17 cellular contexts compared by ENCODE assay signal in the genomic region with DNA sequence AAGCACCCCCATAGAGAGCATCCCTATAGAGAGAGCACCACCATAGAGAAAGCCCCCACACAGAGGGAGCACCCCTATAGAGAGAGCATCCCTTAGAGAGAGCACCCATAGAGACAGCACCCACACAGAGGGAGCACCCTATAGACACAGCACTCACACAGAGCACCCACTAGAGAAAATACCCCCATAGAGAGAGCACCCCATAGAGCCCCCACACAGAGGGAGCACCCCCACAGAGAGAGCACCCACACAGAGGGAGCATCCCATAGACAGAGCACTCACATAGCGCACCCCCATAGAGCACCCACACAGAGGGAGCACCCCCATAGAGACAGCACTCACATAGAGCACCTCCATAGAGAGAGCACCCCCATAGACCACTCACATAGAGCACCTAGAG. TPM values are rescaled to one million over a fixed set of nuclear protein-coding genes. Genes with fewer than 3 reads are reported as not detected.
DNase-seq lines count a peak whose midpoint lies in the region; ATAC-seq, FAIRE-seq and TF ChIP-seq lines count a peak whose summit lies in the region.
"Had no signal": no experiment of that assay in that cellular context is flagged by ENCODE, and none has a peak within 500 bp of the region (broad histone marks: within the 10 kb centered on the region; RNA-seq: fewer than 3 reads in every experiment).

No MANE protein-coding gene starts in this region.

- 63% methylated on average over 1 of the region's 1 CpG for WGBS in GM12878 (ENCODE audit: insufficient coverage, insufficient replicate concordance, low lambda C conversion rate, missing lambda C conversion rate)

- H3K4me2 ChIP-seq in GM12878 (ENCODE audit: control insufficient read depth, insufficient read depth) = no peak overlapping the region
- no peak overlapping the region for H3K4me2 ChIP-seq in osteoblast (ENCODE audit: insufficient read depth, low read length)
- H3K4me2 ChIP-seq: GM23338 had no signal

- FAIRE-seq in GM12878 (lab: Jason Lieb, UNC) = no peak
- FAIRE-seq: G401.6, GM19239 had no signal

- no peak overlapping the region for H3K27ac Mint-ChIP-seq in MCF 10A (ENCODE audit: low read depth, unreplicated experiment)
- H3K27ac Mint-ChIP-seq: CD8-positive, alpha-beta T cell; GM23338; H9; HFFc6 had no signal

- no peak for ATAC-seq in GM12878
- ATAC-seq: CD8-positive, alpha-beta T cell; GM23338; HCT116 had no signal

- H4K20me1 ChIP-seq in GM12878 (ENCODE audit: control insufficient read depth, insufficient read depth) (no peaks in the 10 kb centered on the region), osteoblast (ENCODE audit: insufficient read depth, low read length) (no peaks in the 10 kb centered on the region)

- POLR2A ChIA-PET in GM12878 (lab: Charles Lee) (no interaction called here), MCF 10A (lab: Yijun Ruan, JAX) (no interaction called here)

- H3K4me3 ChIP-seq in NB4 (ENCODE audit: low read depth, low read length) (no peak overlapping the region), GM12878 (no peak overlapping the region), osteoblast (ENCODE audit: insufficient read depth, low read length) (no peak overlapping the region), vagina (no peak overlapping the region)
- H3K4me3 ChIP-seq: GM23338 had no signal

- no peak for TF ChIP-seq EP300 in GM12878 (IDR thresholded peaks at IDR 0.05; ENCODE audit: borderline replicate concordance in 1 of 2, control insufficient read depth in 1 of 2, low read depth in 2 of 2, low read length in 2 of 2)

- peaks cover 4% of the 10 kb centered on the region for H3K4me1 Mint-ChIP-seq in MCF 10A (ENCODE audit: insufficient read depth, unreplicated experiment)
- H3K4me1 Mint-ChIP-seq: GM23338 had no signal

- intact Hi-C loops in GM12878 (cut with micrococcal nuclease; ENCODE audit: unreplicated experiment) = loop anchor here (10.0 kb wide), 1 partner anchor 341 kb away; the partner anchor contains the start of gene PAXIP1
- intact Hi-C loops in MCF 10A (cut with micrococcal nuclease) = loop anchor here (10.0 kb wide), 1 partner anchor 341 kb away; the partner anchor contains the start of gene PAXIP1
- intact Hi-C loops in vagina (cut with DNase I) = no loop called here

- no peaks in the 10 kb centered on the region for H3K36me3 Mint-ChIP-seq in MCF 10A (ENCODE audit: insufficient read depth, unreplicated experiment)
- H3K36me3 Mint-ChIP-seq: CD8-positive, alpha-beta T cell had no signal

- CTCF ChIA-PET in GM12878 (lab: Yijun Ruan, JAX) = no interaction called here
- CTCF ChIA-PET in MCF 10A (lab: Yijun Ruan, JAX) = no interaction called here

- no peaks in the 10 kb centered on the region for H3K9me3 Mint-ChIP-seq in MCF 10A (ENCODE audit: unreplicated experiment)
- H3K9me3 Mint-ChIP-seq: CD8-positive, alpha-beta T cell; HFFc6 had no signal

- TF ChIP-seq RAD21 in GM12878 (IDR thresholded peaks at IDR 0.05; ENCODE audit: insufficient read depth, low read depth, low read length) = no peak

- SMC1A ChIA-PET in GM12878 (lab: Charles Lee; ENCODE audit: uncharacterized antibody, unreplicated experiment) = no interaction called here

- BruUV-seq in GM12878 (replicated peaks; lab: Mats Ljungman, UMichigan) = no TSS peak
- BruUV-seq in MCF 10A (replicated peaks; lab: Mats Ljungman, UMichigan) = no TSS peak

- H3K36me3 ChIP-seq in GM12878 (ENCODE audit: control insufficient read depth in 2 of 2, insufficient read depth in 2 of 2, low read length in 1 of 2) = no peaks in the 10 kb centered on the region
- no peaks in the 10 kb centered on the region for H3K36me3 ChIP-seq in osteoblast (ENCODE audit: insufficient read depth, low read length)
- H3K36me3 ChIP-seq in vagina = no peaks in the 10 kb centered on the region

- H3K27me3 Mint-ChIP-seq in MCF 10A (ENCODE audit: insufficient read depth, unreplicated experiment) = no peaks in the 10 kb centered on the region

- no peaks in the 10 kb centered on the region for H3K79me2 ChIP-seq in GM12878 (ENCODE audit: control insufficient read depth, insufficient read depth, low read length)
- H3K79me2 ChIP-seq in osteoblast (ENCODE audit: insufficient read depth, low read length) = no peaks in the 10 kb centered on the region

- RAD21 ChIA-PET in GM12878 (lab: Charles Lee; ENCODE audit: unreplicated experiment) = no interaction called here

- in situ Hi-C loops in GM12878 (cut with MboI) = no loop called here

- TF ChIP-seq CTCF in NB4 (IDR thresholded peaks at IDR 0.05; ENCODE audit: low read depth, low read length) (no peak), GM12878 (IDR thresholded peaks at IDR 0.05 in 2 of 3, conservative IDR thresholded peaks at IDR 0.05 in 1 of 3; ENCODE audit: control insufficient read depth in 2 of 3, extremely low read depth in 1 of 3, insufficient read depth in 1 of 3, low read depth in 3 of 3, low read length in 3 of 3) (no peak), osteoblast (IDR thresholded peaks at IDR 0.05; ENCODE audit: extremely low read depth, low read depth, low read length) (no peak), MCF 10A (IDR thresholded peaks at IDR 0.05; ENCODE audit: unreplicated experiment) (no peak), vagina (IDR thresholded peaks at IDR 0.05) (no peak)

- H3K4me3 Mint-ChIP-seq in MCF 10A (ENCODE audit: unreplicated experiment) = no peak overlapping the region
- H3K4me3 Mint-ChIP-seq: CD8-positive, alpha-beta T cell; GM23338; H9; HFFc6 had no signal

- TF ChIP-seq POLR2A in NB4 (IDR thresholded peaks at IDR 0.05; ENCODE audit: extremely low read depth, insufficient read length) = no peak
- TF ChIP-seq POLR2A in GM12878 (IDR thresholded peaks at IDR 0.05; ENCODE audit: low read depth, low read length) = no peak
- no peak for TF ChIP-seq POLR2A in vagina (IDR thresholded peaks at IDR 0.05)

- DNase-seq in NB4 (ENCODE audit: low read depth) = peak; percentile 2
- no peak for DNase-seq in GM12878 (ENCODE audit: low read depth, low spot score)
- DNase-seq in osteoblast (ENCODE audit: insufficient read length, low spot score, missing footprints) = peak; percentile 82
- DNase-seq in MCF 10A (ENCODE audit: unreplicated experiment) = no peak
- no peak for DNase-seq in SKM-1 treated with dmso at 0.1 percent for 144 hours (lab: John Stamatoyannopoulos, UW; ENCODE audit: unreplicated experiment)
- DNase-seq in vagina (ENCODE audit: extremely low spot score in 2 of 2) = no peak
- DNase-seq: C1 segment of cervical spinal cord; Caco-2; CD8-positive, alpha-beta T cell; DMS153; DND-41; H9; HFFc6 had no signal

- no peak overlapping the region for H2AFZ ChIP-seq in GM12878 (ENCODE audit: control insufficient read depth, low read depth, low read length)
- no peak overlapping the region for H2AFZ ChIP-seq in osteoblast (ENCODE audit: low read length)
- H2AFZ ChIP-seq: GM23338 had no signal

- peaks cover 5% of the 10 kb centered on the region; the same call in 1 of the 2 replicates for H3K4me1 ChIP-seq in GM12878 (ENCODE audit: control insufficient read depth, insufficient read depth, low read length)
- no peaks in the 10 kb centered on the region for H3K4me1 ChIP-seq in osteoblast (ENCODE audit: insufficient read depth, low read length)
- peaks cover 4% of the 10 kb centered on the region for H3K4me1 ChIP-seq in vagina
- H3K4me1 ChIP-seq: Caco-2 had no signal

- H3K27me3 ChIP-seq in GM12878 (replicated peaks in 1 of 2; ENCODE audit: control insufficient read depth in 2 of 2, insufficient read depth in 2 of 2, low read length in 1 of 2) = no peaks in the 10 kb centered on the region
- H3K27me3 ChIP-seq in osteoblast (ENCODE audit: insufficient read depth, low read length) = peaks cover 4% of the 10 kb centered on the region
- no peaks in the 10 kb centered on the region for H3K27me3 ChIP-seq in vagina

- H3K9me3 ChIP-seq in GM12878 (replicated peaks; ENCODE audit: control insufficient read depth, insufficient read depth, low read length) = no peaks in the 10 kb centered on the region
- no peaks in the 10 kb centered on the region for H3K9me3 ChIP-seq in osteoblast (ENCODE audit: low read depth, low read length)
- no peaks in the 10 kb centered on the region for H3K9me3 ChIP-seq in vagina
- H3K9me3 ChIP-seq: Caco-2 had no signal

- H3K27ac ChIP-seq in GM12878 (ENCODE audit: control insufficient read depth, insufficient read depth) (no peak overlapping the region), osteoblast (ENCODE audit: low read depth, low read length) (no peak overlapping the region), vagina (no peak overlapping the region)

- no peak overlapping the region for H3K9ac ChIP-seq in GM12878 (ENCODE audit: control insufficient read depth, insufficient read depth, low read length)

TF ChIP-seq in GM12878, 131 proteins besides CTCF, POLR2A, EP300 and RAD21:
- TF ChIP-seq NFXL1 (IDR thresholded peaks at IDR 0.05; ENCODE audit: borderline replicate concordance) (peak; percentile 85), FOXM1 (IDR thresholded peaks at IDR 0.05; ENCODE audit: low read depth, low read length) (no peak), NBN (IDR thresholded peaks at IDR 0.05) (no peak)
TF ChIP-seq in GM12878: peak in this region for 1.

RNA-seq across cellular contexts. Expression of gene INSIG1, which starts 48.6 kb away (rescaled TPM):
- total RNA-seq in GM12878 (2013; cell fraction: nucleolus; rRNA removed) = 159 and 167 TPM in 2 replicates
- total RNA-seq in GM12878 (2014; rRNA removed) (156 and 187 TPM in 2 replicates), GM12878 (2014; rRNA removed; fragmentation: Illumina TruSeq; extraction: Trizol) (97.0 and 103 TPM in 2 replicates), GM12878 (2021) (119 and 131 TPM in 2 replicates), osteoblast (835 and 847 TPM in 2 replicates), MCF 10A (2022) (11.2 and 12.4 TPM in 2 replicates), vagina (63.6 TPM)
- 66.1 TPM for polyA plus RNA-seq in GM12878 (2011; ENCODE audit: low read depth)
- polyA plus RNA-seq in GM12878 (2011; rRNA removed) (168 and 196 TPM in 2 replicates), GM12878 (2014; fragmentation: Illumina TruSeq; extraction: Trizol) (85.2 and 108 TPM in 2 replicates), GM12878 (2014; fragmentation: Nextera tagmentation; extraction: Ambion mirVana) (10 to 100 TPM; 29.6 to 43.4 TPM), GM12878 (2014; rRNA removed) (128 and 136 TPM in 2 replicates), GM12878 (2016; fragmentation: Nextera tagmentation; extraction: Ambion mirVana) (10 to 100 TPM; 65.6 to 66.1 TPM)
- polyA plus RNA-seq in GM12878 (2011; cell fraction: cytosol; rRNA removed) = 155 and 156 TPM in 2 replicates
- 92.5 and 100 TPM in 2 replicates for polyA plus RNA-seq in GM12878 (2011; cell fraction: nucleus; rRNA removed)
- polyA plus RNA-seq in GM12878 (2012) = 82.7 and 115 TPM in 2 replicates
- polyA minus RNA-seq in GM12878 (2011; rRNA and poly(A)+ RNA removed) = 146 and 169 TPM in 2 replicates
- 78.2 and 84.5 TPM in 2 replicates for polyA minus RNA-seq in GM12878 (2011; cell fraction: cytosol; rRNA and poly(A)+ RNA removed)
- polyA minus RNA-seq in GM12878 (2011; cell fraction: nucleus; rRNA and poly(A)+ RNA removed) = 115 and 158 TPM in 2 replicates

Comparison
In these comparisons a context has a peak if more than half of its experiments do, and no peak if none do; other contexts are left out.
1. DNase-seq: peak in NB4 (single experiment) and osteoblast (single experiment); none in GM12878 (single experiment), MCF 10A (single experiment), SKM-1 treated with dmso at 0.1 percent for 144 hours (single experiment) and vagina (0 of 2).